24 cellular contexts compared by ENCODE assay signal in genomic region chr6:50663806-50664205, GRCh38. TPM values are rescaled to one million over a fixed set of nuclear protein-coding genes. Genes with fewer than 3 reads are reported as not detected.
"Had no signal": no experiment of that assay in that cellular context is flagged by ENCODE, and none has a peak within 500 bp of the region (broad histone marks: within the 10 kb centered on the region; RNA-seq: fewer than 3 reads in every experiment).

No MANE protein-coding gene starts in this region.

- H3K9me3 ChIP-seq: MG63, SK-N-SH had no signal

- H3K9ac ChIP-seq: SK-N-SH had no signal

- H3K4me3 Mint-ChIP-seq: IgD-negative memory B cell had no signal

- H3K36me3 ChIP-seq: MG63 had no signal

- H3K36me3 Mint-ChIP-seq: IgD-negative memory B cell had no signal

- H3K4me3 ChIP-seq: K562, MG63 had no signal

- H3K27me3 ChIP-seq: MG63 had no signal

- ATAC-seq: K562, Panc1 had no signal

- FAIRE-seq: HTR-8/SVneo, K562 had no signal

- DNase-seq: MG63, NCI-H1092, NCI-H1105 treated with DMSO at 0.1 percent for 48 hours, NCI-H1417 treated with DMSO at 0.1 percent for 48 hours, NCI-H146, NCI-H1694 treated with DMSO at 0.1 percent for 48 hours, NCI-H1930, NCI-H2081, NCI-H2107, NCI-H2227 treated with DMSO at 0.1 percent for 48 hours, NCI-H524, NCI-H526 treated with DMSO at 0.1 percent for 48 hours, NCI-H748 treated with DMSO at 0.1 percent for 48 hours, SHP77, SK-N-SH, SW 1271 had no signal

- H3K9me3 Mint-ChIP-seq: IgD-negative memory B cell had no signal

- H3K4me1 Mint-ChIP-seq: IgD-negative memory B cell had no signal

- H3K27ac ChIP-seq: RWPE1 had no signal

- H3K4me2 ChIP-seq: SK-N-SH had no signal

- H3K27ac Mint-ChIP-seq: IgD-negative memory B cell had no signal

- H3K9me2 ChIP-seq: SK-N-SH had no signal

- H3K27me3 Mint-ChIP-seq: IgD-negative memory B cell had no signal

RNA-seq across cellular contexts. Expression of gene TFAP2D, which starts 49.5 kb away (rescaled TPM):
- total RNA-seq: K562, LHCN-M2, NCI-H460, SK-MEL-5 had no signal
- polyA plus RNA-seq: IgD-negative memory B cell, K562, SK-N-SH had no signal
